ENCODE assay signal across 13 cellular contexts in genomic region chr3:15324335-15324734, GRCh38. TPM values are rescaled to one million over a fixed set of nuclear protein-coding genes. Genes with fewer than 3 reads are reported as not detected.
A peak's percentile ranks its signal among the peaks of the same experiment; 100 is the strongest.
DNase-seq lines count a peak whose midpoint lies in the region; ATAC-seq and TF ChIP-seq lines count a peak whose summit lies in the region.
"Had no signal": no experiment of that assay in that cellular context is flagged by ENCODE, and none has a peak within 500 bp of the region (broad histone marks: within the 10 kb centered on the region; RNA-seq: fewer than 3 reads in every experiment).

No MANE protein-coding gene starts in this region.

- H3K9ac ChIP-seq in DND-41 (ENCODE audit: low read depth, low read length): no peak overlapping the region
- H3K9ac ChIP-seq: BLaER1 treated with 17β-estradiol and CSF1 and Interleukin-3, amounts not matched to agents 10 nM and 100 nM had no signal

- H3K79me2 ChIP-seq in DND-41 (ENCODE audit: insufficient read depth, low read length): peaks cover 70% of the 10 kb centered on the region

- TF ChIP-seq CTCF in DND-41 (IDR thresholded peaks at IDR 0.05; ENCODE audit: borderline replicate concordance, extremely low read depth, low read length, poor library complexity, severe bottlenecking) (no peak), left ventricle myocardium inferior (IDR thresholded peaks at IDR 0.05; ENCODE audit: borderline replicate concordance) (no peak)

- no peaks in the 10 kb centered on the region for H3K27me3 ChIP-seq in DND-41 (ENCODE audit: insufficient read depth, low read length, poor library complexity)
- no peaks in the 10 kb centered on the region for H3K27me3 ChIP-seq in left ventricle myocardium inferior (ENCODE audit: low read depth)

- peaks cover 20% of the 10 kb centered on the region for H3K36me3 ChIP-seq in DND-41 (ENCODE audit: insufficient read depth, low read length)
- no peaks in the 10 kb centered on the region for H3K36me3 ChIP-seq in left ventricle myocardium inferior

- no peak for ATAC-seq in DND-41 (ENCODE audit: insufficient read depth, low read depth)
- ATAC-seq in sciatic nerve: peak; percentile 27
- ATAC-seq in HG02759 (IDR thresholded peaks at IDR 0.05; ENCODE audit: unreplicated experiment): no peak
- ATAC-seq in GM18870 (IDR thresholded peaks at IDR 0.05; ENCODE audit: unreplicated experiment): no peak
- ATAC-seq: esophagus mucosa had no signal

- H3K27ac ChIP-seq in DND-41 (ENCODE audit: low read length): peak overlapping the region; percentile 15; the same call in 1 of the 2 replicates
- H3K27ac ChIP-seq in left ventricle myocardium inferior (replicated peaks): peak overlapping the region; percentile 34
- H3K27ac ChIP-seq: BLaER1 treated with 17β-estradiol and CSF1 and Interleukin-3, amounts not matched to agents 10 nM and 100 nM had no signal

- no peak overlapping the region for H3K4me2 ChIP-seq in DND-41 (ENCODE audit: insufficient read depth, low read length)
- H3K4me2 ChIP-seq: BLaER1 treated with 17β-estradiol and CSF1 and Interleukin-3, amounts not matched to agents 10 nM and 100 nM had no signal

- H4K20me1 ChIP-seq in DND-41 (ENCODE audit: insufficient read depth, low read length): peaks cover 3% of the 10 kb centered on the region; the same call in 1 of the 2 replicates

- DNase-seq in DND-41 (no peak), amniotic epithelial cell (ENCODE audit: low read depth) (peak; percentile 59), left ventricle myocardium inferior (peak; percentile 49), sciatic nerve (ENCODE audit: low spot score) (no peak), SHP77 (lab: John Stamatoyannopoulos, UW) (no peak), DMS79 treated with DMSO at 0.1 percent for 48 hours (lab: John Stamatoyannopoulos, UW) (no peak)
- DNase-seq: NCI-H1092 treated with DMSO at 0.1 percent for 48 hours, NCI-H82 had no signal

- intact Hi-C loops in left ventricle myocardium inferior (cut with micrococcal nuclease) (no loop called here), sciatic nerve (cut with DNase I) (no loop called here)

- H3K4me3 ChIP-seq in DND-41 (ENCODE audit: low read depth in 1 of 2, low read length in 2 of 2) (no peak overlapping the region), left ventricle myocardium inferior (no peak overlapping the region)
- H3K4me3 ChIP-seq: BLaER1 treated with 17β-estradiol and CSF1 and Interleukin-3, amounts not matched to agents 10 nM and 100 nM; lung had no signal

- no peaks in the 10 kb centered on the region for H3K9me3 ChIP-seq in DND-41 (ENCODE audit: insufficient read depth, low read length, severe bottlenecking)
- H3K9me3 ChIP-seq in left ventricle myocardium inferior (replicated peaks): no peaks in the 10 kb centered on the region
- H3K9me3 ChIP-seq: BLaER1 treated with 17β-estradiol and CSF1 and Interleukin-3, amounts not matched to agents 10 nM and 100 nM had no signal

- H2AFZ ChIP-seq in DND-41 (ENCODE audit: low read depth, low read length): no peak overlapping the region

- peaks cover 51% of the 10 kb centered on the region for H3K4me1 ChIP-seq in DND-41 (ENCODE audit: insufficient read depth, low read length)
- H3K4me1 ChIP-seq in left ventricle myocardium inferior: peaks cover 82% of the 10 kb centered on the region

RNA-seq across cellular contexts. Expression of gene SH3BP5, which starts 8.1 kb away (rescaled TPM):
- total RNA-seq in left ventricle myocardium inferior (8.8 TPM), sciatic nerve (143 TPM)

Comparison
In these comparisons a context has a peak if more than half of its experiments do, and no peak if none do; other contexts are left out.
1. DNase-seq: peak in amniotic epithelial cell (single experiment) and left ventricle myocardium inferior (single experiment); none in DND-41 (single experiment), sciatic nerve (single experiment), SHP77 (0 of 2) and DMS79 treated with DMSO at 0.1 percent for 48 hours (single experiment).
2. RNA of gene SH3BP5, which starts 8.1 kb away (total RNA-seq): 143 TPM in sciatic nerve (single experiment); 8.8 TPM in left ventricle myocardium inferior (single experiment); every median in the first group is over 10 times any median in the second.